In the genomic region with DNA sequence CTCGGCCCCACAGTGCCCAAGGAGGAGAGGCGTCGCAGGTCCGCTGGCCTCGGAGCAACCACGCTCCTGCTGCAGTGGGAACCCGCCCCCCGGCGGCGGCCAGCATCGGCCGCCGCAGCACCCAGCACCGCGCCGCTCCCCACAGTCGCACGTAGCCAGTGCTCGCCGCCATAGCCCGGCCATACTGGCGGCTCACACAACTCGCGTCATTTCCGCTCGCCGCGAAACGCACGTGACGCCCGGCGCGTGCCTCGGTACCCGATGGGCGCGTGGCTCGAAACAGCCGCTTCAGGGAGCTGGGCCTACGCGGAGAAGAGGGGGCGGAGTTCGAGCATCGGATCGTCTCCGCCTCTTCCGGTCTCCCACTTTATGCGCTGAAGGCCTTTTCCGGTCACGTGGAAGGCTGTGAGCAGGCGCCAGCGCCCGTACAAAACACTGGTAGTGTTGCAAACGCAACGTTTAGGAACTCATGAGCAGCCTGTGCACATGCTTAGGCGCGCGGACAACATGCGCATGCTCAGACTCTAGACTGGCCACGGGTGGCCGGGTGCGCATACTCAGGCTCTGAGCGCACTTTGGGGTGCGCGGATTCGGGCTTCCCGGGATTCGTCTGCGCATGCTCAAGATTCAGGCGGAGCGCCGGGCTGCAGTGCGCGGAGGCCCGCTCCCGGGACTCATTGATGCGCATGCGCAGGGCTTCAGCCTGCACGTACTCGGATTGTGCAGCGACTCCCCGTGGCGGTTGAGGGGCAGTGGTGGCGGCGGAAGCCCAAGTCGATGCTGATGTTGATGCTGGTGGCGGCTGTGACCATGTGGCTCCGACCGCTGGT, we compare ENCODE assay signal across 1 cellular context.
TF ChIP-seq lines count a peak whose summit lies in the region.

A gene with protein sequence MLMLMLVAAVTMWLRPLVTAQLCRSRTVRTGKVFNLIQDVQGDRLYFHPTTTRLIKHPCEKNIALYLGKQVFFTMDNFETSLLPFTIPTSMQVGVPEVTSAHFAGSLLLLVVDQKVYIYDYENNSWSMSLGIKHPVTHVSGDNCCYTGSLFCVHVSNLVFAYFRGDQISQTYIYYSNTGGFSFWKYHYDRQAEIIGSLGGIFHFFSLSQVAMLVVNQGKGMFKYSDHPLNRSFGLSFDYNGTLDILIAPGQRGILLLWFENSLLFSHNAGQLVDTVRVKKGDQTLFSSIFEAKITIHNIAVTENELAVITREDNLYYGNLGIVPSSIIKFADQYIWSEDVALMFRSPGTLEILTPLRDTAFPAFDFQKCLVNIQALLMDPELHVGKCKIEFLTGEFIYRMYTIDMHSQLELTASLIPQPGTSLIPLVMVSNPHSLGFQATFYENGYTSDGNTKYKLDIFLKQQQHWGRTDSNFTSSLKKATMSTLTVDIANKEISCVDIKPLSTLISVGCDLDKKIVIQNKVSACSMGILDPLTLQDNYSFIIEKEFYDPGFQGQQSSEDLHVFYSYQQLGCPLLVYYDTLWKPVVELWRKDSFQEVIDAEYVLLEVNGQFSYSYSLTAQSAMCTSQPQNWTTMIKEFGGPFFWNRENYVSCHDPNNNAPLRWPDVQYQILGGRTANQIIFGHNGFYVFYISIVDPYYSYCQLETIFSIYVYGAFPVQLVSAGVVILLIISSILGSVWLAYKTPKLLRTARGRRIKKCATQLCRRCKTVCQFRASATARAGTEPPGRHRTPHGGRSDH (plus strand): TSS at position 677 of the 830 bp plus-strand sequence. CDS start 101 bp downstream, at position 778.
A gene with protein sequence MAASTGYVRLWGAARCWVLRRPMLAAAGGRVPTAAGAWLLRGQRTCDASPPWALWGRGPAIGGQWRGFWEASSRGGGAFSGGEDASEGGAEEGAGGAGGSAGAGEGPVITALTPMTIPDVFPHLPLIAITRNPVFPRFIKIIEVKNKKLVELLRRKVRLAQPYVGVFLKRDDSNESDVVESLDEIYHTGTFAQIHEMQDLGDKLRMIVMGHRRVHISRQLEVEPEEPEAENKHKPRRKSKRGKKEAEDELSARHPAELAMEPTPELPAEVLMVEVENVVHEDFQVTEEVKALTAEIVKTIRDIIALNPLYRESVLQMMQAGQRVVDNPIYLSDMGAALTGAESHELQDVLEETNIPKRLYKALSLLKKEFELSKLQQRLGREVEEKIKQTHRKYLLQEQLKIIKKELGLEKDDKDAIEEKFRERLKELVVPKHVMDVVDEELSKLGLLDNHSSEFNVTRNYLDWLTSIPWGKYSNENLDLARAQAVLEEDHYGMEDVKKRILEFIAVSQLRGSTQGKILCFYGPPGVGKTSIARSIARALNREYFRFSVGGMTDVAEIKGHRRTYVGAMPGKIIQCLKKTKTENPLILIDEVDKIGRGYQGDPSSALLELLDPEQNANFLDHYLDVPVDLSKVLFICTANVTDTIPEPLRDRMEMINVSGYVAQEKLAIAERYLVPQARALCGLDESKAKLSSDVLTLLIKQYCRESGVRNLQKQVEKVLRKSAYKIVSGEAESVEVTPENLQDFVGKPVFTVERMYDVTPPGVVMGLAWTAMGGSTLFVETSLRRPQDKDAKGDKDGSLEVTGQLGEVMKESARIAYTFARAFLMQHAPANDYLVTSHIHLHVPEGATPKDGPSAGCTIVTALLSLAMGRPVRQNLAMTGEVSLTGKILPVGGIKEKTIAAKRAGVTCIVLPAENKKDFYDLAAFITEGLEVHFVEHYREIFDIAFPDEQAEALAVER (minus strand): TSS at position 186 of the 830 bp plus-strand sequence. CDS start 14 bp downstream, at position 172.

TF ChIP-seq in HCT116, 20 proteins besides CTCF, POLR2A, EP300 and RAD21 (continued from another document):
- TF ChIP-seq, protein P1, sequence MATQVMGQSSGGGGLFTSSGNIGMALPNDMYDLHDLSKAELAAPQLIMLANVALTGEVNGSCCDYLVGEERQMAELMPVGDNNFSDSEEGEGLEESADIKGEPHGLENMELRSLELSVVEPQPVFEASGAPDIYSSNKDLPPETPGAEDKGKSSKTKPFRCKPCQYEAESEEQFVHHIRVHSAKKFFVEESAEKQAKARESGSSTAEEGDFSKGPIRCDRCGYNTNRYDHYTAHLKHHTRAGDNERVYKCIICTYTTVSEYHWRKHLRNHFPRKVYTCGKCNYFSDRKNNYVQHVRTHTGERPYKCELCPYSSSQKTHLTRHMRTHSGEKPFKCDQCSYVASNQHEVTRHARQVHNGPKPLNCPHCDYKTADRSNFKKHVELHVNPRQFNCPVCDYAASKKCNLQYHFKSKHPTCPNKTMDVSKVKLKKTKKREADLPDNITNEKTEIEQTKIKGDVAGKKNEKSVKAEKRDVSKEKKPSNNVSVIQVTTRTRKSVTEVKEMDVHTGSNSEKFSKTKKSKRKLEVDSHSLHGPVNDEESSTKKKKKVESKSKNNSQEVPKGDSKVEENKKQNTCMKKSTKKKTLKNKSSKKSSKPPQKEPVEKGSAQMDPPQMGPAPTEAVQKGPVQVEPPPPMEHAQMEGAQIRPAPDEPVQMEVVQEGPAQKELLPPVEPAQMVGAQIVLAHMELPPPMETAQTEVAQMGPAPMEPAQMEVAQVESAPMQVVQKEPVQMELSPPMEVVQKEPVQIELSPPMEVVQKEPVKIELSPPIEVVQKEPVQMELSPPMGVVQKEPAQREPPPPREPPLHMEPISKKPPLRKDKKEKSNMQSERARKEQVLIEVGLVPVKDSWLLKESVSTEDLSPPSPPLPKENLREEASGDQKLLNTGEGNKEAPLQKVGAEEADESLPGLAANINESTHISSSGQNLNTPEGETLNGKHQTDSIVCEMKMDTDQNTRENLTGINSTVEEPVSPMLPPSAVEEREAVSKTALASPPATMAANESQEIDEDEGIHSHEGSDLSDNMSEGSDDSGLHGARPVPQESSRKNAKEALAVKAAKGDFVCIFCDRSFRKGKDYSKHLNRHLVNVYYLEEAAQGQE (IDR thresholded peaks at IDR 0.05; ENCODE audit: low read depth) = no peak
- peak; percentile 96; the same call in 1 of the 2 replicates for TF ChIP-seq SIN3A (IDR thresholded peaks at IDR 0.05; ENCODE audit: low read depth)
- TF ChIP-seq, protein P2, sequence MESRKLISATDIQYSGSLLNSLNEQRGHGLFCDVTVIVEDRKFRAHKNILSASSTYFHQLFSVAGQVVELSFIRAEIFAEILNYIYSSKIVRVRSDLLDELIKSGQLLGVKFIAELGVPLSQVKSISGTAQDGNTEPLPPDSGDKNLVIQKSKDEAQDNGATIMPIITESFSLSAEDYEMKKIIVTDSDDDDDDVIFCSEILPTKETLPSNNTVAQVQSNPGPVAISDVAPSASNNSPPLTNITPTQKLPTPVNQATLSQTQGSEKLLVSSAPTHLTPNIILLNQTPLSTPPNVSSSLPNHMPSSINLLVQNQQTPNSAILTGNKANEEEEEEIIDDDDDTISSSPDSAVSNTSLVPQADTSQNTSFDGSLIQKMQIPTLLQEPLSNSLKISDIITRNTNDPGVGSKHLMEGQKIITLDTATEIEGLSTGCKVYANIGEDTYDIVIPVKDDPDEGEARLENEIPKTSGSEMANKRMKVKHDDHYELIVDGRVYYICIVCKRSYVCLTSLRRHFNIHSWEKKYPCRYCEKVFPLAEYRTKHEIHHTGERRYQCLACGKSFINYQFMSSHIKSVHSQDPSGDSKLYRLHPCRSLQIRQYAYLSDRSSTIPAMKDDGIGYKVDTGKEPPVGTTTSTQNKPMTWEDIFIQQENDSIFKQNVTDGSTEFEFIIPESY (IDR thresholded peaks at IDR 0.05; ENCODE audit: extremely low read depth, insufficient replicate concordance, low read length) = no peak
- no peak for TF ChIP-seq ZNF274 (IDR thresholded peaks at IDR 0.05; ENCODE audit: low read depth, low read length)
- peak; percentile 66; the same call in 1 of the 2 replicates for TF ChIP-seq ZFX (IDR thresholded peaks at IDR 0.05)
- TF ChIP-seq SP1 (IDR thresholded peaks at IDR 0.05; ENCODE audit: low read depth) = peak; percentile 67
- no peak for TF ChIP-seq FOSL1 (IDR thresholded peaks at IDR 0.05; ENCODE audit: low read depth)
- TF ChIP-seq EZH2 (IDR thresholded peaks at IDR 0.05) = no peak
- peak; percentile 90 for TF ChIP-seq POLR2AphosphoS5 (IDR thresholded peaks at IDR 0.05; ENCODE audit: low read depth, low read length)
- no peak for TF ChIP-seq CEBPB (IDR thresholded peaks at IDR 0.05; ENCODE audit: low read depth)
- peak; percentile 97 for TF ChIP-seq YY1 (IDR thresholded peaks at IDR 0.05; ENCODE audit: extremely low read depth, insufficient replicate concordance, low read depth, low read length)
- TF ChIP-seq TCF7L2 (IDR thresholded peaks at IDR 0.05; ENCODE audit: borderline replicate concordance, extremely low read depth, insufficient read depth, insufficient read length) = no peak
- TF ChIP-seq CBX3 (IDR thresholded peaks at IDR 0.05; ENCODE audit: low read depth) = peak; percentile 73; the same call in 1 of the 2 replicates
- TF ChIP-seq JUND (IDR thresholded peaks at IDR 0.05) = no peak
- TF ChIP-seq, protein P3, sequence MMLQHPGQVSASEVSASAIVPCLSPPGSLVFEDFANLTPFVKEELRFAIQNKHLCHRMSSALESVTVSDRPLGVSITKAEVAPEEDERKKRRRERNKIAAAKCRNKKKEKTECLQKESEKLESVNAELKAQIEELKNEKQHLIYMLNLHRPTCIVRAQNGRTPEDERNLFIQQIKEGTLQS (IDR thresholded peaks at IDR 0.05) = no peak
